Comparison of ENCODE assay signal across 8 cellular contexts in genomic region chr19:8609210-8610040, GRCh38. TPM values are rescaled to one million over a fixed set of nuclear protein-coding genes. Genes with fewer than 3 reads are reported as not detected.
DNase-seq lines count a peak whose midpoint lies in the region; ATAC-seq and TF ChIP-seq lines count a peak whose summit lies in the region.

No MANE protein-coding gene starts in this region.

- TF ChIP-seq CTCF in astrocyte of the spinal cord (IDR thresholded peaks at IDR 0.05; ENCODE audit: low read depth, low read length) = peak; percentile 51

- peaks cover 18% of the 10 kb centered on the region; the same call in 1 of the 2 replicates for H3K4me1 ChIP-seq in iPS-20b (ENCODE audit: insufficient read depth, low read length)
- peaks cover 44% of the 10 kb centered on the region for H3K4me1 ChIP-seq in skeletal muscle satellite cell (ENCODE audit: control insufficient read depth, insufficient read depth, low read length)

- ATAC-seq in GM21786 (IDR thresholded peaks at IDR 0.05; ENCODE audit: unreplicated experiment) = no peak

- peak overlapping the region; percentile 78 for H3K27ac ChIP-seq in iPS-20b (ENCODE audit: low read length)

- H3K9me3 ChIP-seq in iPS-20b (ENCODE audit: insufficient read depth, low read depth, low read length) (no peaks in the 10 kb centered on the region), skeletal muscle satellite cell (replicated peaks; ENCODE audit: low read length) (peaks cover 6% of the 10 kb centered on the region)

- DNase-seq in Ammon's horn (ENCODE audit: low spot score) (peak; percentile 46), astrocyte of the spinal cord (ENCODE audit: low read depth, low spot score) (peak; percentile 80), NCI-H446 (lab: John Stamatoyannopoulos, UW) (no peak), NCI-H1436 treated with DMSO at 0.1 percent for 48 hours (lab: John Stamatoyannopoulos, UW) (no peak)
- no peak for DNase-seq in Jurkat, Clone E6-1 (ENCODE audit: low read depth, low spot score)

- in situ Hi-C loops in astrocyte of the spinal cord (cut with HindIII; ENCODE audit: low sequenced_read_pairs) = no loop called here

- H3K9ac ChIP-seq in iPS-20b (ENCODE audit: low read depth, low read length) (peak overlapping the region; percentile 84), skeletal muscle satellite cell (ENCODE audit: low read depth, low read length) (peak overlapping the region; percentile 86)

- H3K27me3 ChIP-seq in iPS-20b (ENCODE audit: insufficient read depth, low read length) (no peaks in the 10 kb centered on the region), skeletal muscle satellite cell (ENCODE audit: control insufficient read depth, insufficient read depth, low read length) (no peaks in the 10 kb centered on the region)

- peak overlapping the region; percentile 86 for H3K4me2 ChIP-seq in skeletal muscle satellite cell (ENCODE audit: low read length)

- H3K36me3 ChIP-seq in iPS-20b (ENCODE audit: insufficient read depth, low read depth, low read length) = peaks cover 5% of the 10 kb centered on the region; the same call in 1 of the 2 replicates
- no peaks in the 10 kb centered on the region for H3K36me3 ChIP-seq in skeletal muscle satellite cell (ENCODE audit: insufficient read depth, low read length)

- H3K4me3 ChIP-seq in Jurkat, Clone E6-1 (ENCODE audit: low read length) = peak overlapping the region; percentile 81
- peak overlapping the region; percentile 69 for H3K4me3 ChIP-seq in astrocyte of the spinal cord (ENCODE audit: low read depth, low read length)
- H3K4me3 ChIP-seq in iPS-20b (ENCODE audit: low read length) = peak overlapping the region; percentile 92
- H3K4me3 ChIP-seq in skeletal muscle satellite cell (ENCODE audit: low read length) = peak overlapping the region; percentile 70

RNA-seq across cellular contexts. Expression of gene ADAMTS10, which starts 1.1 kb away (rescaled TPM):
- polyA plus RNA-seq in Jurkat, Clone E6-1 (2012; ENCODE audit: insufficient read depth, insufficient read length) = 24.6 TPM
- total RNA-seq in skeletal muscle satellite cell (2012; rRNA removed) = 1.3 and 3.1 TPM in 2 replicates

RNA-seq across cellular contexts. Expression of gene NFILZ, which starts 21.0 kb away (rescaled TPM):
- not detected for polyA plus RNA-seq in Jurkat, Clone E6-1 (2012; ENCODE audit: insufficient read depth, insufficient read length)
- not detected in 2 replicates for total RNA-seq in skeletal muscle satellite cell (2012; rRNA removed)

RNA-seq across cellular contexts. Expression of gene MYO1F, which starts 32.2 kb away (rescaled TPM):
- 3.1 TPM for polyA plus RNA-seq in Jurkat, Clone E6-1 (2012; ENCODE audit: insufficient read depth, insufficient read length)
- under 0.01 and 0.22 TPM in 2 replicates for total RNA-seq in skeletal muscle satellite cell (2012; rRNA removed)

Comparison
In these comparisons a context has a peak if more than half of its experiments do, and no peak if none do; other contexts are left out.
1. DNase-seq: peak in Ammon's horn (single experiment) and astrocyte of the spinal cord (single experiment); none in Jurkat, Clone E6-1 (single experiment), NCI-H446 (0 of 2) and NCI-H1436 treated with DMSO at 0.1 percent for 48 hours (single experiment).
2. Peak in every context shown above with its lines, with median percentiles within 50 percentile points of each other: H3K4me3 ChIP-seq.